Comparison of ENCODE assay signal across 1 cellular context in the genomic region with DNA sequence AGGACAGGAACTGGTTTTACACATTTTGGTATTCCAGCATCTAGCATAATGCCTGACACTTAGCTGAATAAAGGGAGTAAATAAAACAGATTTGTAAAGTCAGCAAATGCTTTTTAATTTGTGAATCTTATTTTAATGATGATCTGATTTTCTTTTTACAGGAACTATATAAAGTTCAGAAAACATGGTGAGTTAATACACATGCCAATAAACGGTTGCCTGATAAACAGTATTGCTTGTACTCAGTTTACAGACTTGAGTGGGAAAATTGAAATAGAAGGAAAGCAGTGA.
TF ChIP-seq lines count a peak whose summit lies in the region.

No MANE protein-coding gene starts in this region.

TF ChIP-seq in K562, 482 proteins besides CTCF, POLR2A, EP300 and RAD21:
- TF ChIP-seq POLR2H (tag; IDR thresholded peaks at IDR 0.05; ENCODE audit: low read depth): 0 out of 2 replicates have a peak, but pooled peaks have one; percentile 46
- TF ChIP-seq ZNF318 (IDR thresholded peaks at IDR 0.05; ENCODE audit: borderline replicate concordance in 1 of 2, low read depth in 1 of 2): 0 out of 4 replicates have a peak, but pooled peaks of 1 of the 2 experiments have one; percentile 25
- TF ChIP-seq FOXK2 (conservative IDR thresholded peaks at IDR 0.05 in 1 of 2, IDR thresholded peaks at IDR 0.05 in 1 of 2; ENCODE audit: low read depth in 2 of 2): no peak
- no peak for TF ChIP-seq CBX8 (IDR thresholded peaks at IDR 0.05; ENCODE audit: borderline replicate concordance, extremely low read depth, low read depth, low read length, poor library complexity, severe bottlenecking)
- peak; percentile 52; the same call in 1 of the 2 replicates for TF ChIP-seq MAFG (tag; conservative IDR thresholded peaks at IDR 0.05)
- TF ChIP-seq CBX5 (IDR thresholded peaks at IDR 0.05; ENCODE audit: borderline replicate concordance, low read depth): no peak
- peak; percentile 83 for TF ChIP-seq ZNF316 (IDR thresholded peaks at IDR 0.05)
- peak; percentile 77 for TF ChIP-seq C11orf30 (IDR thresholded peaks at IDR 0.05; ENCODE audit: low read depth)
- 0 out of 2 replicates have a peak, but pooled peaks have one; percentile 25 for TF ChIP-seq MAFF (IDR thresholded peaks at IDR 0.05; ENCODE audit: low read length)
